9 cellular contexts compared by ENCODE assay signal in the genomic region with DNA sequence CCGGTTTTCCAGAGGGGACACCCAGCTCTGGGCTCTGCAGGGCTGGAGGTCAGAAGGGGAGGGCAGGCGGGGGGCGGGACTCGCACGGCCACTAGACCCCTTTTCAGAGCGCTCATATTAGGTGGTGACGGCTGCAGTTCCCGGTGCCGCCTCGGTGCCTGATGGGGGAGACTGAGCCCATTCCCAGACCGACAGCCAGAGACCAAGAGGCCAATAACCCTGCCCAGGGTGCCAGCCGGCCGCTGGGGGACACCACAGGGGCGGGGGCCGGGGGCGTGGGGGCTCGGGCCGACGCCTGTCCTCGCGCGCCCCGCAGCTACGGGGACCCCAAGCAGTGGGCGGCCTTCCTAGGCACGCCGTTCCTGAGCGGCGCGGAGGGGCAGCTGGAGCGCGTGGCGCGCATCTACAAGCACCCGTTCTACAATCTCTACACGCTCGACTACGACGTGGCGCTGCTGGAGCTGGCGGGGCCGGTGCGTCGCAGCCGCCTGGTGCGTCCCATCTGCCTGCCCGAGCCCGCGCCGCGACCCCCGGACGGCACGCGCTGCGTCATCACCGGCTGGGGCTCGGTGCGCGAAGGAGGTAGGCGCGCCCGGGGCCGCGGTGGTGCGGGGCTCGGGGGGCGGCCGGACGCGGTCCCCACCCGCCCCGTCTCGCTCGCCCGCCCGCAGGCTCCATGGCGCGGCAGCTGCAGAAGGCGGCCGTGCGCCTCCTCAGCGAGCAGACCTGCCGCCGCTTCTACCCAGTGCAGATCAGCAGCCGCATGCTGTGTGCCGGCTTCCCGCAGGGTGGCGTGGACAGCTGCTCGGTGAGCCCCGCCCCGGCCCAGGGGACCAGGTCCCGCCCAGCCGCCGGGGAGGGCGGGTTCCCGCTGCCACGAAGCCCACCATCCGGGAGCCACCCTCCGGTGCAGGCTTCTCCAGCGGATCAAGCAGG. TPM values are rescaled to one million over a fixed set of nuclear protein-coding genes. Genes with fewer than 3 reads are reported as not detected.
A peak's percentile ranks its signal among the peaks of the same experiment; 100 is the strongest.
DNase-seq lines count a peak whose midpoint lies in the region; ATAC-seq and TF ChIP-seq lines count a peak whose summit lies in the region.
"Had no signal": no experiment of that assay in that cellular context is flagged by ENCODE, and none has a peak within 500 bp of the region (broad histone marks: within the 10 kb centered on the region; RNA-seq: fewer than 3 reads in every experiment).

No MANE protein-coding gene starts in this region.

- H3K27ac ChIP-seq in spleen: peak overlapping the region; percentile 46 to 99 (median 86)

- H3K27me3 Mint-ChIP-seq in HFFc6 (ENCODE audit: insufficient read depth): peaks cover 2% of the 10 kb centered on the region
- H3K27me3 Mint-ChIP-seq in MCF 10A (ENCODE audit: insufficient read depth, unreplicated experiment): no peaks in the 10 kb centered on the region
- H3K27me3 Mint-ChIP-seq: activated CD8-positive, alpha-beta memory T cell treated with anti-CD3 and anti-CD28 coated beads, Interleukin-2, amount 10 ng/mL, durations not matched to agents 7 days and 5 days had no signal

- no TSS peak for BruUV-seq in MCF 10A (replicated peaks; lab: Mats Ljungman, UMichigan)

- H3K9me3 Mint-ChIP-seq in HFFc6 (no peaks in the 10 kb centered on the region), MCF 10A (ENCODE audit: unreplicated experiment) (no peaks in the 10 kb centered on the region)

- POLR2A ChIA-PET in MCF 10A (lab: Yijun Ruan, JAX): no interaction called here

- peaks cover 25 to 73% (median 51%) of the 10 kb centered on the region in 6 donors for H3K4me1 ChIP-seq in spleen

- H3K4me3 ChIP-seq in iPS-18c (ENCODE audit: insufficient read depth, low read depth, low read length) (peak overlapping the region; percentile 46; the same call in 1 of the 2 replicates), spleen (peak overlapping the region in 7 of 8 donors; percentile 17 to 100 (median 75))

- CTCF ChIA-PET in MCF 10A (lab: Yijun Ruan, JAX): no interaction called here

- H3K36me3 ChIP-seq in spleen: peaks cover 0 to 40% (median 4%) of the 10 kb centered on the region in 6 donors

- intact Hi-C loops in MCF 10A (cut with micrococcal nuclease): no loop called here
- intact Hi-C loops in spleen (cut with DNase I; ENCODE audit: low total_unique reads): no loop called here

- TF ChIP-seq POLR2A in spleen (IDR thresholded peaks at IDR 0.05): no peak

- no peak for ATAC-seq in GM21381 (IDR thresholded peaks at IDR 0.05; ENCODE audit: unreplicated experiment)
- no peak for ATAC-seq in GM21447 (IDR thresholded peaks at IDR 0.05; ENCODE audit: unreplicated experiment)
- ATAC-seq: activated CD8-positive, alpha-beta memory T cell treated with anti-CD3 and anti-CD28 coated beads, Interleukin-2, amount 10 ng/mL, durations not matched to agents 7 days and 5 days had no signal

- WGBS in spleen, 5 donors: 58 to 79% (median 77%) methylated on average over 16 to 101 of the region's 101 CpGs

- H3K4me3 Mint-ChIP-seq in HFFc6 (peak overlapping the region; percentile 28; the same call in 1 of the 2 replicates), MCF 10A (ENCODE audit: unreplicated experiment) (peak overlapping the region; percentile 93)
- H3K4me3 Mint-ChIP-seq: activated CD8-positive, alpha-beta memory T cell treated with anti-CD3 and anti-CD28 coated beads, Interleukin-2, amount 10 ng/mL, durations not matched to agents 7 days and 5 days had no signal

- H3K36me3 Mint-ChIP-seq in HFFc6 (ENCODE audit: low read depth) (0 out of 2 replicates have a peak, but pooled peaks cover 4% of the 10 kb centered on the region), MCF 10A (ENCODE audit: insufficient read depth, unreplicated experiment) (peaks cover 26% of the 10 kb centered on the region)

- peak; percentile 61 for TF ChIP-seq CTCF in HFFc6 (IDR thresholded peaks at IDR 0.05)
- no peak for TF ChIP-seq CTCF in MCF 10A (IDR thresholded peaks at IDR 0.05; ENCODE audit: unreplicated experiment)
- TF ChIP-seq CTCF in spleen (IDR thresholded peaks at IDR 0.05 in 8 of 11, conservative IDR thresholded peaks at IDR 0.05 in 3 of 11): peak in 6 of 11 experiments; percentile 17 to 40 (median 31)

- peaks cover 12% of the 10 kb centered on the region for H3K4me1 Mint-ChIP-seq in HFFc6 (ENCODE audit: low read depth)
- H3K4me1 Mint-ChIP-seq in MCF 10A (ENCODE audit: insufficient read depth, unreplicated experiment): no peaks in the 10 kb centered on the region

- H3K9me3 ChIP-seq in iPS-18c (ENCODE audit: control insufficient read depth, insufficient read depth, low read length) (no peaks in the 10 kb centered on the region), spleen (no peaks in the 10 kb centered on the region)

- peak; percentile 66 for DNase-seq in HFFc6
- no peak for DNase-seq in MCF 10A (ENCODE audit: unreplicated experiment)
- peak; percentile 86 for DNase-seq in spleen
- DNase-seq in stimulated activated CD4-positive, alpha-beta T cell treated with anti-CD3 and anti-CD28 coated beads, Interleukin-2, amount 100 ng/mL, for 48 hours: no peak
- DNase-seq: activated CD8-positive, alpha-beta memory T cell treated with anti-CD3 and anti-CD28 coated beads, Interleukin-2, amount 10 ng/mL, durations not matched to agents 7 days and 5 days; stimulated activated CD4-positive, alpha-beta T cell treated with anti-CD3 and anti-CD28 coated beads, Interleukin-4, amount 100 ng/mL, for 24 hours had no signal

- H3K27me3 ChIP-seq in spleen (replicated peaks in 1 of 7): no peaks in the 10 kb centered on the region

- H3K27ac Mint-ChIP-seq in HFFc6 (no peak overlapping the region), MCF 10A (ENCODE audit: low read depth, unreplicated experiment) (no peak overlapping the region)
- H3K27ac Mint-ChIP-seq: activated CD8-positive, alpha-beta memory T cell treated with anti-CD3 and anti-CD28 coated beads, Interleukin-2, amount 10 ng/mL, durations not matched to agents 7 days and 5 days had no signal

RNA-seq across cellular contexts. Expression of a gene that starts 2.4 kb away (rescaled TPM):
- total RNA-seq in HFFc6 (2021; fragmentation: NEBNext Ultra II Directional; extraction: Animal tissue kit (Norgen Biotek cat#: 25700)): 100 to 1,000 TPM in 3 of 6 experiments, 10 to 100 TPM in 3; 87.2 to 124 (median 98.8) TPM
- total RNA-seq in MCF 10A (2022) (123 and 188 TPM in 2 replicates), spleen (10 to 100 TPM; 21.1 to 59.3 (median 44.2) TPM)
- polyA plus RNA-seq in spleen: 10 to 100 TPM; 39.5 to 87.5 (median 84.1) TPM

RNA-seq across cellular contexts. Expression of a gene that starts 31.8 kb away (rescaled TPM):
- 100 to 1,000 TPM in 5 of 6 experiments, 10 to 100 TPM in 1; 77.6 to 131 (median 121) TPM for total RNA-seq in HFFc6 (2021; fragmentation: NEBNext Ultra II Directional; extraction: Animal tissue kit (Norgen Biotek cat#: 25700))
- 85.2 and 85.6 TPM in 2 replicates for total RNA-seq in MCF 10A (2022)
- 10 to 100 TPM; 15.5 to 26.0 (median 21.6) TPM for total RNA-seq in spleen
- 10 to 100 TPM in 1 of 3 donors, 1 to 10 TPM in 2; 4.9 to 21.7 (median 8.9) TPM for polyA plus RNA-seq in spleen

RNA-seq across cellular contexts. Expression of a gene that starts 51.0 kb away (rescaled TPM):
- total RNA-seq in HFFc6 (2021; fragmentation: NEBNext Ultra II Directional; extraction: Animal tissue kit (Norgen Biotek cat#: 25700)): 10 to 100 TPM; 35.5 to 55.7 (median 39.1) TPM
- total RNA-seq in MCF 10A (2022): 28.0 and 53.8 TPM in 2 replicates
- total RNA-seq in spleen: 100 to 1,000 TPM in 1 of 7 donors, 10 to 100 TPM in 6; 57.4 to 114 (median 77.4) TPM
- 10 to 100 TPM; 40.6 to 76.9 (median 43.3) TPM for polyA plus RNA-seq in spleen

Comparison
In these comparisons a context has a peak if more than half of its experiments do, and no peak if none do; other contexts are left out.
1. DNase-seq: peak in HFFc6 (single experiment) and spleen (single experiment); none in MCF 10A (single experiment) and stimulated activated CD4-positive, alpha-beta T cell treated with anti-CD3 and anti-CD28 coated beads, Interleukin-2, amount 100 ng/mL, for 48 hours (0 of 2).